19 cellular contexts compared by ENCODE assay signal in the genomic region with DNA sequence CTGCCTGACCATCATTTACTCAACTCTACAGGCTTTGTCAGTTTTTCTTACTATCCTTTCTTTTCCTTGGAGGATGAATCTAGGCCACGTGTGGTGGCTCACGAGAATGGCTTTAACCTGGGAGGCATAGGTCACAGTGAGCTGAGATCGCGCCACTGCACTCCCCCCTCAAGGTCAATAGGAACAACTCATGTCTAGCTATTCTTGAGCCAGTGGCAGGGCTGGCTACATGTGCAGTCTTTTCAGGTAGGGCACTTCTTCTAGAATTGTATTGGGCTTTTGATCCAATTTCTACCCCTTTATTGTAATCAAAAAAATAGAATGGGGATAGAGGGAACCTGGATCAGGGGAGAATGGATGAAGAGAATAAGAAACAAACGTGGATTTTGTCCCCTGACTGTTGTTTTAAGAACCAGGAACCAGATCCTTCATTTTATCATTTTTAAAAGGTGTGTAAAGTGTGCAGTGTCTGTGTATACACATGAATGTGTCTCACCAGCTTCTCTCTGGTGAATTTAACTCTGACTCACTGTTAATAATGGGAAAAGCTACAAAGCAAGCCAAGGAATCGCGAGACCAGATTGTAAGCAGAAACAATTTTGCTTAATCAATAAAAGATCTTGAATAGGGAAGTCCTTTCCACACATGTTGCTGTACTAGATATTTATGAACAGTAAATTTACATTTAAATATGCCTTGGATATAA.
"Had no signal": no experiment of that assay in that cellular context is flagged by ENCODE, and none has a peak within 500 bp of the region (broad histone marks: within the 10 kb centered on the region; RNA-seq: fewer than 3 reads in every experiment).

No MANE protein-coding gene starts in this region.

- H3K4me1 Mint-ChIP-seq: activated T-helper 17 cell treated with anti-CD3 and anti-CD28 coated beads, Interleukin-2, amount 50 U/mL, for 72 hours; immature natural killer cell had no signal

- H3K4me1 ChIP-seq: adrenal gland, parathyroid adenoma, sigmoid colon had no signal

- H3K4me2 ChIP-seq: smooth muscle cell had no signal

- DNase-seq: activated T-cell treated with anti-CD3 and anti-CD28 coated beads, Interleukin-2, amount 50 U/mL, for 1 hour; adrenal gland; immature natural killer cell; left ventricle myocardium superior; mammary epithelial cell; sigmoid colon; stimulated activated CD4-positive, alpha-beta T cell treated with anti-CD3 and anti-CD28 coated beads, Interleukin-15, amount 100 ng/mL, for 24 hours; stimulated activated CD8-positive, alpha-beta memory T cell treated with anti-CD3 and anti-CD28 coated beads, Interleukin-4, amount 100 ng/mL, for 48 hours; T1000 had no signal

- H2AFZ ChIP-seq: parathyroid adenoma had no signal

- ATAC-seq: activated naive CD4-positive, alpha-beta T cell treated with anti-CD3 and anti-CD28 coated beads, Interleukin-2, amount 50 U/mL, for 72 hours; activated T-helper 17 cell treated with anti-CD3 and anti-CD28 coated beads, Interleukin-2, amount 50 U/mL, for 72 hours; body of pancreas; left ventricle myocardium superior; natural killer cell treated with Interleukin-12 subunit alpha and Interleukin-12 subunit beta and Interleukin-15 and Interleukin-18, amount 100 ng/mL, for 72 hours had no signal

- H3K4me3 Mint-ChIP-seq: activated T-helper 17 cell treated with anti-CD3 and anti-CD28 coated beads, Interleukin-2, amount 50 U/mL, for 72 hours; immature natural killer cell; natural killer cell treated with Interleukin-12 subunit alpha and Interleukin-12 subunit beta and Interleukin-15 and Interleukin-18, amount 100 ng/mL, for 72 hours; T-helper 1 cell treated with Interleukin-12 subunit alpha and Interleukin-12 subunit beta and Interleukin-4 antibody, amounts not matched to agents 30 μg/mL and 1 μg/mL, for 36 hours had no signal

- H3K9me3 Mint-ChIP-seq: activated naive CD4-positive, alpha-beta T cell treated with anti-CD3 and anti-CD28 coated beads, Interleukin-2, amount 50 U/mL, for 72 hours; activated T-helper 17 cell treated with anti-CD3 and anti-CD28 coated beads, Interleukin-2, amount 50 U/mL, for 72 hours; natural killer cell treated with Interleukin-12 subunit alpha and Interleukin-12 subunit beta and Interleukin-15 and Interleukin-18, amount 100 ng/mL, for 72 hours; T-helper 1 cell treated with Interleukin-12 subunit alpha and Interleukin-12 subunit beta and Interleukin-4 antibody, amounts not matched to agents 30 μg/mL and 1 μg/mL, for 36 hours; WTC11 had no signal

- H3K27me3 ChIP-seq: body of pancreas, cardiac muscle cell, sigmoid colon had no signal

- H3K36me3 Mint-ChIP-seq: activated naive CD4-positive, alpha-beta T cell treated with anti-CD3 and anti-CD28 coated beads, Interleukin-2, amount 50 U/mL, for 72 hours; immature natural killer cell; natural killer cell treated with Interleukin-12 subunit alpha and Interleukin-12 subunit beta and Interleukin-15 and Interleukin-18, amount 100 ng/mL, for 72 hours; WTC11 had no signal

- H3K9ac ChIP-seq: parathyroid adenoma had no signal

- H3K79me2 ChIP-seq: parathyroid adenoma had no signal

- H3K9me3 ChIP-seq: adrenal gland, body of pancreas, sigmoid colon, thoracic aorta had no signal

- H3K27ac ChIP-seq: adrenal gland, body of pancreas, cardiac muscle cell, parathyroid adenoma, sigmoid colon, thoracic aorta had no signal

- H3K27me3 Mint-ChIP-seq: activated T-helper 17 cell treated with anti-CD3 and anti-CD28 coated beads, Interleukin-2, amount 50 U/mL, for 72 hours had no signal

- H3K27ac Mint-ChIP-seq: activated naive CD4-positive, alpha-beta T cell treated with anti-CD3 and anti-CD28 coated beads, Interleukin-2, amount 50 U/mL, for 72 hours; activated T-helper 17 cell treated with anti-CD3 and anti-CD28 coated beads, Interleukin-2, amount 50 U/mL, for 72 hours; immature natural killer cell; natural killer cell treated with Interleukin-12 subunit alpha and Interleukin-12 subunit beta and Interleukin-15 and Interleukin-18, amount 100 ng/mL, for 72 hours; T-helper 1 cell treated with Interleukin-12 subunit alpha and Interleukin-12 subunit beta and Interleukin-4 antibody, amounts not matched to agents 30 μg/mL and 1 μg/mL, for 36 hours; WTC11 had no signal

- H3K4me3 ChIP-seq: adrenal gland, body of pancreas, cardiac muscle cell, sigmoid colon, smooth muscle cell, thoracic aorta had no signal
